31 cellular contexts compared by ENCODE assay signal in the genomic region with DNA sequence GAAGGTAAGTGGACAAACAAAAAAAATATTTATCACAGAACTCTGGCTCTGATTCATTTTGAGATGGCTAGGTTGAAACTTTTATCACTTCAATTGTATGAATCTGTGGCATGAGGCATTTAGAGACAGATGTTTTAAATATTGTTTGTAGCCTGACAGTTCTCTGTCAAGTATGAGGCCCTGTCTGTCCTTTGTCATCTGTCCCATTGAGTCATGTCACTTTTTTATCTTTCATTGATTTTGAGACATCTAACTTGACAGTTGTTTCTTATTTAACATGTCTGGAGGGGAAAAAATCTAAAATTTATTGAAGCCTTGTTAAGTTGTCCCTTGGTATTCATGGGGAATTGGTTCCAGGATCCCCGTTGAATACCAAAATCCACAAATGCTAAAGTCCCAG.
A peak's percentile ranks its signal among the peaks of the same experiment; 100 is the strongest.
DNase-seq lines count a peak whose midpoint lies in the region; ATAC-seq and TF ChIP-seq lines count a peak whose summit lies in the region.
"Had no signal": no experiment of that assay in that cellular context is flagged by ENCODE, and none has a peak within 500 bp of the region (broad histone marks: within the 10 kb centered on the region; RNA-seq: fewer than 3 reads in every experiment).

No MANE protein-coding gene starts in this region.

- H3K9ac ChIP-seq in Karpas-422 (ENCODE audit: low read length) (no peak overlapping the region), neural cell (ENCODE audit: low read length) (no peak overlapping the region), smooth muscle cell (ENCODE audit: low read depth) (no peak overlapping the region)
- H3K9ac ChIP-seq: BLaER1; BLaER1 treated with 17β-estradiol and CSF1 and Interleukin-3, amounts not matched to agents 10 nM and 100 nM had no signal

- H3K27me3 ChIP-seq in Karpas-422 (ENCODE audit: low read length) (no peaks in the 10 kb centered on the region), neural cell (ENCODE audit: insufficient read depth, low read depth, low read length) (no peaks in the 10 kb centered on the region), smooth muscle cell (ENCODE audit: low read depth) (no peaks in the 10 kb centered on the region)
- H3K27me3 ChIP-seq: BE2C; BLaER1; BLaER1 treated with 17β-estradiol and CSF1 and Interleukin-3, amounts not matched to agents 10 nM and 100 nM had no signal

- H3K4me1 ChIP-seq in Karpas-422 (ENCODE audit: low read length) = no peaks in the 10 kb centered on the region
- H3K4me1 ChIP-seq in smooth muscle cell (ENCODE audit: low read depth) = no peaks in the 10 kb centered on the region
- H3K4me1 ChIP-seq: A549; BE2C; BLaER1; BLaER1 treated with 17β-estradiol and CSF1 and Interleukin-3, amounts not matched to agents 10 nM and 100 nM; Caco-2 had no signal

- ATAC-seq in HG03432 (IDR thresholded peaks at IDR 0.05; ENCODE audit: unreplicated experiment) = no peak
- ATAC-seq: A549; CD8-positive, alpha-beta T cell had no signal

- H3K4me2 ChIP-seq in Karpas-422 (ENCODE audit: low read depth, low read length, poor library complexity, severe bottlenecking) = no peak overlapping the region
- no peak overlapping the region for H3K4me2 ChIP-seq in neural cell (ENCODE audit: low read length)
- no peak overlapping the region for H3K4me2 ChIP-seq in smooth muscle cell
- H3K4me2 ChIP-seq: A549; BLaER1; BLaER1 treated with 17β-estradiol and CSF1 and Interleukin-3, amounts not matched to agents 10 nM and 100 nM had no signal

- H2AFZ ChIP-seq in Karpas-422 (ENCODE audit: low read length) = peak overlapping the region; percentile 49
- H2AFZ ChIP-seq in neural cell (ENCODE audit: low read depth, low read length) = no peak overlapping the region
- peak overlapping the region; percentile 21 for H2AFZ ChIP-seq in smooth muscle cell (ENCODE audit: low read depth)

- H3K36me3 ChIP-seq in Karpas-422 (ENCODE audit: insufficient read depth, low read length) = no peaks in the 10 kb centered on the region
- no peaks in the 10 kb centered on the region for H3K36me3 ChIP-seq in neural cell (ENCODE audit: insufficient read depth, low read length)
- H3K36me3 ChIP-seq in smooth muscle cell (ENCODE audit: low read depth) = no peaks in the 10 kb centered on the region
- H3K36me3 ChIP-seq: BE2C; BLaER1; BLaER1 treated with 17β-estradiol and CSF1 and Interleukin-3, amounts not matched to agents 10 nM and 100 nM had no signal

- TF ChIP-seq RAD21 in neural cell (conservative IDR thresholded peaks at IDR 0.05) = no peak

- peak; percentile 91 for TF ChIP-seq EP300 in neural cell (conservative IDR thresholded peaks at IDR 0.05; ENCODE audit: poor library complexity, severe bottlenecking)

- H3K27ac ChIP-seq in Karpas-422 (ENCODE audit: low read length) (no peak overlapping the region), neural cell (ENCODE audit: low read length) (no peak overlapping the region), smooth muscle cell (ENCODE audit: low read depth) (peak overlapping the region; percentile 7)
- H3K27ac ChIP-seq: 22Rv1; A549; BLaER1; BLaER1 treated with 17β-estradiol and CSF1 and Interleukin-3, amounts not matched to agents 10 nM and 100 nM; C4-2B had no signal

- no peak for DNase-seq in Karpas-422
- no peak for DNase-seq in smooth muscle cell (lab: John Stamatoyannopoulos, UW; ENCODE audit: unreplicated experiment)
- DNase-seq in NCI-H2107 treated with DMSO at 0.1 percent for 48 hours (lab: John Stamatoyannopoulos, UW; ENCODE audit: unreplicated experiment) = no peak
- no peak for DNase-seq in GM10266 (ENCODE audit: extremely low spot score)
- DNase-seq: 8988T; ACHN; AML-193; BE2C; C1 segment of cervical spinal cord; Caco-2; Calu3; CD4-positive, alpha-beta memory T cell; CD4-positive, alpha-beta T cell; CD4-positive, CD25-positive, alpha-beta regulatory T cell; CD8-positive, alpha-beta memory T cell; CD8-positive, alpha-beta T cell; COR-L47; DMS 273 treated with DMSO at 0.1 percent for 48 hours; DMS153; DMS53; DMS79; DMS79 treated with DMSO at 0.1 percent for 48 hours; DND-41; EL had no signal

- no peaks in the 10 kb centered on the region for H3K9me3 ChIP-seq in Karpas-422 (ENCODE audit: low read length)
- H3K9me3 ChIP-seq in neural cell (ENCODE audit: low read length) = no peaks in the 10 kb centered on the region
- H3K9me3 ChIP-seq in smooth muscle cell (replicated peaks; ENCODE audit: low read depth) = no peaks in the 10 kb centered on the region
- H3K9me3 ChIP-seq: A549; BE2C; BLaER1; BLaER1 treated with 17β-estradiol and CSF1 and Interleukin-3, amounts not matched to agents 10 nM and 100 nM; Caco-2 had no signal

- WGBS in smooth muscle cell (ENCODE audit: low lambda C conversion rate) = 44% methylated on average over 1 of the region's 1 CpG

- no peak for TF ChIP-seq CTCF in neural cell (IDR thresholded peaks at IDR 0.05; ENCODE audit: poor library complexity, severe bottlenecking)
- TF ChIP-seq CTCF in smooth muscle cell (IDR thresholded peaks at IDR 0.05; ENCODE audit: borderline replicate concordance, insufficient read depth, poor library complexity, severe bottlenecking) = no peak
- TF ChIP-seq CTCF in GM10266 (IDR thresholded peaks at IDR 0.05; ENCODE audit: control insufficient read depth, insufficient read depth, low read depth, missing control alignments) = no peak

- H3F3A ChIP-seq in neural cell (ENCODE audit: insufficient read depth, low read length, poor library complexity, severe bottlenecking) (no peaks in the 10 kb centered on the region), smooth muscle cell (ENCODE audit: low read depth) (no peaks in the 10 kb centered on the region)

- H3K9me2 ChIP-seq in Karpas-422 (replicated peaks; ENCODE audit: insufficient read depth, low read length) (no peaks in the 10 kb centered on the region), neural cell (ENCODE audit: insufficient read depth, low read length) (no peaks in the 10 kb centered on the region)

- H3K79me2 ChIP-seq in Karpas-422 (ENCODE audit: low read length) (no peaks in the 10 kb centered on the region), neural cell (replicated peaks; ENCODE audit: insufficient read depth, low read length) (no peaks in the 10 kb centered on the region), smooth muscle cell (ENCODE audit: low read depth) (no peaks in the 10 kb centered on the region)

- H4K20me1 ChIP-seq in Karpas-422 (ENCODE audit: insufficient read depth, low read depth, low read length) (no peaks in the 10 kb centered on the region), neural cell (ENCODE audit: insufficient read depth) (no peaks in the 10 kb centered on the region), smooth muscle cell (ENCODE audit: low read depth) (no peaks in the 10 kb centered on the region)
- H4K20me1 ChIP-seq: BLaER1; BLaER1 treated with 17β-estradiol and CSF1 and Interleukin-3, amounts not matched to agents 10 nM and 100 nM had no signal

- H3K4me3 ChIP-seq in Karpas-422 (ENCODE audit: low read length) (no peak overlapping the region), neural cell (ENCODE audit: low read length) (no peak overlapping the region), smooth muscle cell (no peak overlapping the region)
- H3K4me3 ChIP-seq: A549; BLaER1; BLaER1 treated with 17β-estradiol and CSF1 and Interleukin-3, amounts not matched to agents 10 nM and 100 nM had no signal

TF ChIP-seq in neural cell, 6 proteins besides CTCF, POLR2A, EP300 and RAD21:
- TF ChIP-seq TAF1 (IDR thresholded peaks at IDR 0.05; ENCODE audit: low read depth) (no peak), POLR2AphosphoS5 (IDR thresholded peaks at IDR 0.05) (peak; percentile 57), MXI1 (conservative IDR thresholded peaks at IDR 0.05; ENCODE audit: poor library complexity, severe bottlenecking) (no peak), SMC3 (conservative IDR thresholded peaks at IDR 0.05; ENCODE audit: poor library complexity) (no peak)
- TF ChIP-seq, protein P1, sequence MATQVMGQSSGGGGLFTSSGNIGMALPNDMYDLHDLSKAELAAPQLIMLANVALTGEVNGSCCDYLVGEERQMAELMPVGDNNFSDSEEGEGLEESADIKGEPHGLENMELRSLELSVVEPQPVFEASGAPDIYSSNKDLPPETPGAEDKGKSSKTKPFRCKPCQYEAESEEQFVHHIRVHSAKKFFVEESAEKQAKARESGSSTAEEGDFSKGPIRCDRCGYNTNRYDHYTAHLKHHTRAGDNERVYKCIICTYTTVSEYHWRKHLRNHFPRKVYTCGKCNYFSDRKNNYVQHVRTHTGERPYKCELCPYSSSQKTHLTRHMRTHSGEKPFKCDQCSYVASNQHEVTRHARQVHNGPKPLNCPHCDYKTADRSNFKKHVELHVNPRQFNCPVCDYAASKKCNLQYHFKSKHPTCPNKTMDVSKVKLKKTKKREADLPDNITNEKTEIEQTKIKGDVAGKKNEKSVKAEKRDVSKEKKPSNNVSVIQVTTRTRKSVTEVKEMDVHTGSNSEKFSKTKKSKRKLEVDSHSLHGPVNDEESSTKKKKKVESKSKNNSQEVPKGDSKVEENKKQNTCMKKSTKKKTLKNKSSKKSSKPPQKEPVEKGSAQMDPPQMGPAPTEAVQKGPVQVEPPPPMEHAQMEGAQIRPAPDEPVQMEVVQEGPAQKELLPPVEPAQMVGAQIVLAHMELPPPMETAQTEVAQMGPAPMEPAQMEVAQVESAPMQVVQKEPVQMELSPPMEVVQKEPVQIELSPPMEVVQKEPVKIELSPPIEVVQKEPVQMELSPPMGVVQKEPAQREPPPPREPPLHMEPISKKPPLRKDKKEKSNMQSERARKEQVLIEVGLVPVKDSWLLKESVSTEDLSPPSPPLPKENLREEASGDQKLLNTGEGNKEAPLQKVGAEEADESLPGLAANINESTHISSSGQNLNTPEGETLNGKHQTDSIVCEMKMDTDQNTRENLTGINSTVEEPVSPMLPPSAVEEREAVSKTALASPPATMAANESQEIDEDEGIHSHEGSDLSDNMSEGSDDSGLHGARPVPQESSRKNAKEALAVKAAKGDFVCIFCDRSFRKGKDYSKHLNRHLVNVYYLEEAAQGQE (IDR thresholded peaks at IDR 0.05; ENCODE audit: borderline replicate concordance) = no peak
